In genomic region chr19:33176670-33177416, GRCh38 we compare ENCODE assay signal across 1 cellular context.
TF ChIP-seq lines count a peak whose summit lies in the region.

No MANE protein-coding gene starts in this region.

TF ChIP-seq in HepG2, 621 proteins besides CTCF, POLR2A, EP300 and RAD21 (continued from another document and continues in another):
- TF ChIP-seq ZBTB40 (IDR thresholded peaks at IDR 0.05) (no peak), ZBTB40 (CRISPR knock-in tag; IDR thresholded peaks at IDR 0.05) (no peak), ZNF383 (CRISPR knock-in tag; IDR thresholded peaks at IDR 0.05; ENCODE audit: borderline replicate concordance) (no peak), SYNCRIP (IDR thresholded peaks at IDR 0.05; ENCODE audit: insufficient read depth, low read depth, low read length) (no peak), TRIM22 (IDR thresholded peaks at IDR 0.05) (no peak), PAWR (CRISPR knock-in tag; IDR thresholded peaks at IDR 0.05; ENCODE audit: borderline replicate concordance) (no peak), SNRNP70 (IDR thresholded peaks at IDR 0.05; ENCODE audit: low read depth, low read length) (no peak), AKAP8 (CRISPR knock-in tag; IDR thresholded peaks at IDR 0.05) (0 out of 2 replicates have a peak, but pooled peaks have one; percentile 69), ZNF749 (CRISPR knock-in tag; IDR thresholded peaks at IDR 0.05; ENCODE audit: borderline replicate concordance) (peak; percentile 66; the same call in 1 of the 2 replicates), NFE2 (CRISPR knock-in tag; IDR thresholded peaks at IDR 0.05) (no peak), MED8 (CRISPR knock-in tag; IDR thresholded peaks at IDR 0.05; ENCODE audit: insufficient replicate concordance) (no peak), SMARCC2 (IDR thresholded peaks at IDR 0.05) (no peak), SRSF1 (optimal IDR thresholded peaks at IDR 0.05; ENCODE audit: low read depth, low read length) (no peak), ZFYVE20 (CRISPR knock-in tag; IDR thresholded peaks at IDR 0.05; ENCODE audit: borderline replicate concordance, low read depth) (no peak), HDAC6 (IDR thresholded peaks at IDR 0.05; ENCODE audit: low read depth, low read length) (no peak), MBNL3 (CRISPR knock-in tag; conservative IDR thresholded peaks at IDR 0.05) (no peak), TOE1 (CRISPR knock-in tag; IDR thresholded peaks at IDR 0.05) (no peak; the same call in 1 of the 2 replicates), SNAPC5 (CRISPR knock-in tag; IDR thresholded peaks at IDR 0.05; ENCODE audit: borderline replicate concordance) (no peak), USF2 (IDR thresholded peaks at IDR 0.05; ENCODE audit: low read depth, low read length) (no peak), USF2 (CRISPR knock-in tag; IDR thresholded peaks at IDR 0.05; ENCODE audit: borderline replicate concordance) (no peak), NFYB (CRISPR knock-in tag; IDR thresholded peaks at IDR 0.05) (peak; percentile 12; the same call in 1 of the 2 replicates), ZFP36L1 (CRISPR knock-in tag; IDR thresholded peaks at IDR 0.05) (peak; percentile 77; the same call in 1 of the 2 replicates), ZNF251 (CRISPR knock-in tag; IDR thresholded peaks at IDR 0.05) (0 out of 2 replicates have a peak, but pooled peaks have one; percentile 19), GPBP1L1 (CRISPR knock-in tag; IDR thresholded peaks at IDR 0.05) (no peak), ZNF574 (CRISPR knock-in tag; IDR thresholded peaks at IDR 0.05) (peak; percentile 81), ZNF597 (CRISPR knock-in tag; IDR thresholded peaks at IDR 0.05) (no peak), PRDM15 (CRISPR knock-in tag; IDR thresholded peaks at IDR 0.05) (no peak), ZNF616 (CRISPR knock-in tag; IDR thresholded peaks at IDR 0.05; ENCODE audit: low read depth) (no peak), ATAD3A (CRISPR knock-in tag; IDR thresholded peaks at IDR 0.05) (no peak), ZNF530 (CRISPR knock-in tag; IDR thresholded peaks at IDR 0.05; ENCODE audit: low read depth) (no peak), HDAC1 (CRISPR knock-in tag; IDR thresholded peaks at IDR 0.05) (peak; percentile 92; the same call in 1 of the 2 replicates), ZNF800 (CRISPR knock-in tag; IDR thresholded peaks at IDR 0.05) (peak; percentile 62; the same call in 1 of the 2 replicates), NFKB2 (CRISPR knock-in tag; IDR thresholded peaks at IDR 0.05; ENCODE audit: borderline replicate concordance) (no peak), ZNF644 (CRISPR knock-in tag; IDR thresholded peaks at IDR 0.05; ENCODE audit: low read depth) (no peak)
